8 cellular contexts compared by ENCODE assay signal in the genomic region with DNA sequence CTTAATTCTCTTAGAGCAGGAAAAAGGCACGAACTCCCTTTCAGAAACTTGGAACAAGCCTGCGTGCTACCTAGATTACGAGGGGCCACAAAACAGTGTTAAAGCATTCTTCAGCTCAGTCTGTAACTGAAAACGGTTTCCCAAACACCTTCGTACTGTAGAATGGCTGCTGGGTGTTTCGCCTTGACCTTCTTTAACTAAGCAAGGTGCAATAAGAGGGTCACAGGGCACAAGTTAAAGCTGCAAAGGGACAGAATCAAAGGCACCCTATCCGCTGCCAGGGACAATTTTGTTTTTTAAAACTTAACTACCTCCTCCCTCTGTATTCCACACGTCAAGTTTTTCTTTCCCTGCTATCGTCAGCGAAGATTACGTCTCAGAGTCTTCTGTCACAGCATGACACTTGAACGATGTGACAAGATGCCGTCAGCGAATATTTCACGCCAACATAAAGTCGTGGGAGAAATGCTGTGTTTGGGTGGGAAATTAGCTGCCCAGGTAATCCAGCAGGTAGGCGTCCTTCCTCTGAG. TPM values are rescaled to one million over a fixed set of nuclear protein-coding genes. Genes with fewer than 3 reads are reported as not detected.
DNase-seq lines count a peak whose midpoint lies in the region; ATAC-seq and TF ChIP-seq lines count a peak whose summit lies in the region.

No MANE protein-coding gene starts in this region.

- DNase-seq in Caco-2 (peak in 1 of 2 experiments; percentile 10), MM.1S (peak; percentile 38), ascending aorta (ENCODE audit: low spot score in 2 of 2) (no peak), immature natural killer cell (peak; percentile 52 to 59 (median 56))
- peak in 1 of 2 donors; percentile 52 for DNase-seq in stimulated activated effector memory CD8-positive, alpha-beta T cell treated with anti-CD3 and anti-CD28 coated beads, Interleukin-12 subunit alpha, Interleukin-12 subunit beta, amount 100 ng/mL, for 72 hours (ENCODE audit: low spot score in 2 of 2)
- no peak for DNase-seq in stimulated activated CD4-positive, alpha-beta T cell treated with anti-CD3 and anti-CD28 coated beads, Interleukin-4, amount 100 ng/mL, for 4 hours

- no peaks in the 10 kb centered on the region for H3K9me3 Mint-ChIP-seq in Caco-2 (ENCODE audit: unreplicated experiment)
- no peaks in the 10 kb centered on the region for H3K9me3 Mint-ChIP-seq in immature natural killer cell
- no peaks in the 10 kb centered on the region for H3K9me3 Mint-ChIP-seq in stimulated activated effector memory CD8-positive, alpha-beta T cell treated with anti-CD3 and anti-CD28 coated beads, Interleukin-12 subunit alpha, Interleukin-12 subunit beta, amount 100 ng/mL, for 72 hours

- H3K4me1 Mint-ChIP-seq in Caco-2 (ENCODE audit: low read depth, unreplicated experiment) (peaks cover 24% of the 10 kb centered on the region), immature natural killer cell (peaks cover 33 to 47% of the 10 kb centered on the region in 2 donors)
- peaks cover 23% of the 10 kb centered on the region for H3K4me1 Mint-ChIP-seq in stimulated activated effector memory CD8-positive, alpha-beta T cell treated with anti-CD3 and anti-CD28 coated beads, Interleukin-12 subunit alpha, Interleukin-12 subunit beta, amount 100 ng/mL, for 72 hours

- POLR2A ChIA-PET in Caco-2 (lab: Charles Lee): interaction anchor here (1.1 kb wide), 1 partner anchor 54 kb away, joined by 4 read pairs; a partner anchor contains a TSS

- peak overlapping the region; percentile 90 for H3K9ac ChIP-seq in MM.1S (ENCODE audit: low read length)

- H3K27me3 ChIP-seq in Caco-2 (replicated peaks; ENCODE audit: control insufficient read depth, insufficient read depth, low read length) (no peaks in the 10 kb centered on the region), MM.1S (replicated peaks; ENCODE audit: insufficient read depth, low read length) (no peaks in the 10 kb centered on the region), ascending aorta (no peaks in the 10 kb centered on the region)

- H3K4me1 ChIP-seq in Caco-2 (peaks cover 4% of the 10 kb centered on the region; the same call in 1 of the 2 replicates), MM.1S (ENCODE audit: low read length) (peaks cover 22% of the 10 kb centered on the region), ascending aorta (peaks cover 8 to 12% of the 10 kb centered on the region in 2 donors)

- no peaks in the 10 kb centered on the region for H3K9me2 ChIP-seq in MM.1S (replicated peaks; ENCODE audit: insufficient read depth, low read length)

- peak overlapping the region; percentile 62 for H2AFZ ChIP-seq in MM.1S (ENCODE audit: low read length)

- H3K27ac ChIP-seq in MM.1S (ENCODE audit: low read length) (peak overlapping the region; percentile 63; the same call in 1 of the 2 replicates), ascending aorta (peak overlapping the region; percentile 90 to 96)

- CTCF ChIA-PET in Caco-2 (lab: Charles Lee): no interaction called here

- no TSS peak for BruUV-seq in Caco-2 (replicated peaks; lab: Mats Ljungman, UMichigan)

- peak overlapping the region; percentile 79 for H3K27ac Mint-ChIP-seq in Caco-2 (ENCODE audit: unreplicated experiment)
- peak overlapping the region; percentile 91 to 99 (median 97) for H3K27ac Mint-ChIP-seq in immature natural killer cell
- peak overlapping the region; percentile 93 for H3K27ac Mint-ChIP-seq in stimulated activated effector memory CD8-positive, alpha-beta T cell treated with anti-CD3 and anti-CD28 coated beads, Interleukin-12 subunit alpha, Interleukin-12 subunit beta, amount 100 ng/mL, for 72 hours

- H3K4me2 ChIP-seq in MM.1S (ENCODE audit: low read depth, low read length): peak overlapping the region; percentile 85

- H3K36me3 ChIP-seq in Caco-2 (ENCODE audit: control insufficient read depth, insufficient read depth, low read length) (no peaks in the 10 kb centered on the region), MM.1S (replicated peaks; ENCODE audit: insufficient read depth, low read length) (no peaks in the 10 kb centered on the region), ascending aorta (peaks cover 0 to 17% of the 10 kb centered on the region in 2 donors)

- no peaks in the 10 kb centered on the region for H4K20me1 ChIP-seq in MM.1S (ENCODE audit: insufficient read depth, low read length)

- no peaks in the 10 kb centered on the region for H3K9me3 ChIP-seq in Caco-2
- H3K9me3 ChIP-seq in MM.1S (replicated peaks; ENCODE audit: insufficient read depth, low read length): no peaks in the 10 kb centered on the region
- no peaks in the 10 kb centered on the region for H3K9me3 ChIP-seq in ascending aorta

- ATAC-seq in GM21367 (IDR thresholded peaks at IDR 0.05; ENCODE audit: unreplicated experiment) (peak; percentile 1), GM18861 (IDR thresholded peaks at IDR 0.05; ENCODE audit: unreplicated experiment) (no peak)
- peak; percentile 45 for ATAC-seq in stimulated activated effector memory CD8-positive, alpha-beta T cell treated with anti-CD3 and anti-CD28 coated beads, Interleukin-12 subunit alpha, Interleukin-12 subunit beta, amount 100 ng/mL, for 72 hours

- peaks cover 15% of the 10 kb centered on the region for H3K36me3 Mint-ChIP-seq in Caco-2 (ENCODE audit: insufficient read depth, unreplicated experiment)
- peaks cover 0 to 3% (median 0%) of the 10 kb centered on the region in 3 donors for H3K36me3 Mint-ChIP-seq in immature natural killer cell
- peaks cover 40% of the 10 kb centered on the region for H3K36me3 Mint-ChIP-seq in stimulated activated effector memory CD8-positive, alpha-beta T cell treated with anti-CD3 and anti-CD28 coated beads, Interleukin-12 subunit alpha, Interleukin-12 subunit beta, amount 100 ng/mL, for 72 hours

- TF ChIP-seq CTCF in Caco-2 (IDR thresholded peaks at IDR 0.05; ENCODE audit: insufficient read depth in 1 of 2, low read depth in 1 of 2, low read length in 1 of 2, severe bottlenecking in 1 of 2, unreplicated experiment in 1 of 2): no peak
- no peak for TF ChIP-seq CTCF in MM.1S (IDR thresholded peaks at IDR 0.05; ENCODE audit: low read length)
- TF ChIP-seq CTCF in ascending aorta (IDR thresholded peaks at IDR 0.05): no peak

- H3K4me3 Mint-ChIP-seq in Caco-2 (ENCODE audit: unreplicated experiment) (peak overlapping the region; percentile 96), immature natural killer cell (peak overlapping the region; percentile 98 to 100 (median 100))
- H3K4me3 Mint-ChIP-seq in stimulated activated effector memory CD8-positive, alpha-beta T cell treated with anti-CD3 and anti-CD28 coated beads, Interleukin-12 subunit alpha, Interleukin-12 subunit beta, amount 100 ng/mL, for 72 hours: peak overlapping the region; percentile 89

- H3F3A ChIP-seq in MM.1S (ENCODE audit: insufficient read depth, low read length): no peaks in the 10 kb centered on the region; the same call in 1 of the 2 replicates

- no peaks in the 10 kb centered on the region for H3K27me3 Mint-ChIP-seq in Caco-2 (ENCODE audit: insufficient read depth, unreplicated experiment)
- H3K27me3 Mint-ChIP-seq in immature natural killer cell (ENCODE audit: low read depth in 3 of 3): peaks cover 6 to 17% (median 14%) of the 10 kb centered on the region in 3 donors

- H3K4me3 ChIP-seq in Caco-2 (ENCODE audit: low read depth, low read length) (peak overlapping the region; percentile 51), MM.1S (ENCODE audit: low read length) (peak overlapping the region; percentile 70), ascending aorta (peak overlapping the region; percentile 81 to 94)

- peaks cover 45% of the 10 kb centered on the region for H3K79me2 ChIP-seq in MM.1S (ENCODE audit: low read length)

- intact Hi-C loops in Caco-2 (cut with micrococcal nuclease; ENCODE audit: unreplicated experiment): loop anchor here (1.0 kb wide), 3 partner anchors 54 to 255 kb away; a partner anchor contains a TSS
- intact Hi-C loops in ascending aorta (cut with DNase I): loop anchor here (1.0 to 10.0 kb wide), 7 partner anchors 54 to 1844 kb away; a partner anchor contains a TSS

RNA-seq across cellular contexts. Expression of a gene that starts 0.6 kb away (rescaled TPM):
- total RNA-seq in Caco-2 (2022) (13.9 and 15.3 TPM in 2 replicates), ascending aorta (4.0 TPM)
- 10 to 100 TPM in 1 of 3 donors, 1 to 10 TPM in 2; 6.5 to 11.7 (median 9.4) TPM for polyA plus RNA-seq in immature natural killer cell

RNA-seq across cellular contexts. Expression of a gene that starts 29.8 kb away (rescaled TPM):
- total RNA-seq in Caco-2 (2022) (23.2 and 31.1 TPM in 2 replicates), ascending aorta (6.9 TPM)
- under 1 TPM in 1 of 3 donors, not detected in 2; 0.43 TPM for polyA plus RNA-seq in immature natural killer cell

RNA-seq across cellular contexts. Expression of a gene that starts 54.1 kb away (rescaled TPM):
- 4.5 and 5.4 TPM in 2 replicates for total RNA-seq in Caco-2 (2022)
- total RNA-seq in ascending aorta: 1.5 TPM
- 1 to 10 TPM; 1.5 to 3.5 (median 1.6) TPM for polyA plus RNA-seq in immature natural killer cell

RNA-seq across cellular contexts. Expression of a gene that starts 54.2 kb away (rescaled TPM):
- 3.8 and 4.9 TPM in 2 replicates for total RNA-seq in Caco-2 (2022)
- 4.7 TPM for total RNA-seq in ascending aorta
- polyA plus RNA-seq in immature natural killer cell: 1 to 10 TPM; 2.2 to 3.1 (median 2.9) TPM

Comparison
In these comparisons a context has a peak if more than half of its experiments do, and no peak if none do; other contexts are left out.
1. DNase-seq: peak in MM.1S (single experiment) and immature natural killer cell (3 of 3); none in ascending aorta (0 of 2) and stimulated activated CD4-positive, alpha-beta T cell treated with anti-CD3 and anti-CD28 coated beads, Interleukin-4, amount 100 ng/mL, for 4 hours (0 of 2).
2. Peak in every context shown above with its lines, with median percentiles within 50 percentile points of each other: H3K4me3 ChIP-seq, H3K27ac Mint-ChIP-seq and H3K4me3 Mint-ChIP-seq.